26 cellular contexts compared by ENCODE assay signal in genomic region chr19:47270408-47270807, GRCh38. TPM values are rescaled to one million over a fixed set of nuclear protein-coding genes. Genes with fewer than 3 reads are reported as not detected.
DNase-seq lines count a peak whose midpoint lies in the region; ATAC-seq and TF ChIP-seq lines count a peak whose summit lies in the region.
"Had no signal": no experiment of that assay in that cellular context is flagged by ENCODE, and none has a peak within 500 bp of the region (broad histone marks: within the 10 kb centered on the region; RNA-seq: fewer than 3 reads in every experiment).

No MANE protein-coding gene starts in this region.

- H3K27me3 Mint-ChIP-seq in activated T-cell treated with anti-CD3 and anti-CD28 coated beads, Interleukin-2, amount 50 U/mL, for 24 hours = no peaks in the 10 kb centered on the region
- H3K27me3 Mint-ChIP-seq in activated T-cell treated with anti-CD3 and anti-CD28 coated beads, Interleukin-2, amount 50 U/mL, for 72 hours (ENCODE audit: low read depth) = no peaks in the 10 kb centered on the region
- H3K27me3 Mint-ChIP-seq in IgD-negative memory B cell (no peaks in the 10 kb centered on the region), endothelial cell (ENCODE audit: unreplicated experiment) (peaks cover 15% of the 10 kb centered on the region)

- peak overlapping the region; percentile 51 for H3K27ac Mint-ChIP-seq in activated T-cell treated with anti-CD3 and anti-CD28 coated beads, Interleukin-2, amount 50 U/mL, for 24 hours
- H3K27ac Mint-ChIP-seq in activated T-cell treated with anti-CD3 and anti-CD28 coated beads, Interleukin-2, amount 50 U/mL, for 72 hours = no peak overlapping the region
- peak overlapping the region in 2 of 3 donors; percentile 63 to 73 for H3K27ac Mint-ChIP-seq in IgD-negative memory B cell
- H3K27ac Mint-ChIP-seq in endothelial cell (ENCODE audit: unreplicated experiment) = peak overlapping the region; percentile 5
- peak overlapping the region; percentile 30 for H3K27ac Mint-ChIP-seq in stimulated activated effector memory CD8-positive, alpha-beta T cell treated with anti-CD3 and anti-CD28 coated beads, Interleukin-12 subunit alpha, Interleukin-12 subunit beta, amount 100 ng/mL, for 72 hours
- H3K27ac Mint-ChIP-seq: CD8-positive, alpha-beta T cell had no signal

- no peak for DNase-seq in activated T-cell treated with anti-CD3 and anti-CD28 coated beads, Interleukin-2, amount 50 U/mL, for 24 hours
- DNase-seq in activated T-cell treated with anti-CD3 and anti-CD28 coated beads, Interleukin-2, amount 50 U/mL, for 72 hours = no peak
- DNase-seq in endothelial cell (ENCODE audit: low spot score) = no peak
- no peak for DNase-seq in stimulated activated effector memory CD8-positive, alpha-beta T cell treated with anti-CD3 and anti-CD28 coated beads, Interleukin-12 subunit alpha, Interleukin-12 subunit beta, amount 100 ng/mL, for 72 hours (ENCODE audit: low spot score in 2 of 2)
- no peak for DNase-seq in Right ventricle myocardium superior
- no peak for DNase-seq in SIG-M5 treated with dmso at 0.1 percent for 504 hours (lab: John Stamatoyannopoulos, UW; ENCODE audit: unreplicated experiment)
- no peak for DNase-seq in AG20443 (ENCODE audit: low spot score)
- DNase-seq: AML-193; Caco-2; CD8-positive, alpha-beta T cell; DMS 273 treated with DMSO at 0.1 percent for 48 hours; DMS79; EL; GDM1; KG1; MG63; NCI-H1105 treated with DMSO at 0.1 percent for 48 hours; NCI-H2029; NCI-H446; NCI-H526; NCI-H82; NK-92 treated with Interleukin-12 subunit alpha and Interleukin-12 subunit beta, amount 100 ng/mL, for 24 hours; PC-3 had no signal

- ATAC-seq in activated T-cell treated with anti-CD3 and anti-CD28 coated beads, Interleukin-2, amount 50 U/mL, for 72 hours (replicated peaks in 1 of 2) = no peak
- ATAC-seq in stimulated activated effector memory CD8-positive, alpha-beta T cell treated with anti-CD3 and anti-CD28 coated beads, Interleukin-12 subunit alpha, Interleukin-12 subunit beta, amount 100 ng/mL, for 72 hours = no peak
- ATAC-seq in Right ventricle myocardium superior (ENCODE audit: poor library complexity) = no peak
- ATAC-seq: CD8-positive, alpha-beta T cell; PC-3; Right ventricle myocardium inferior had no signal

- no peak for TF ChIP-seq CTCF in endothelial cell (IDR thresholded peaks at IDR 0.05; ENCODE audit: unreplicated experiment)

- peaks cover 63% of the 10 kb centered on the region for H3K36me3 Mint-ChIP-seq in activated T-cell treated with anti-CD3 and anti-CD28 coated beads, Interleukin-2, amount 50 U/mL, for 24 hours (ENCODE audit: low read depth)
- peaks cover 2 to 13% of the 10 kb centered on the region in 2 donors for H3K36me3 Mint-ChIP-seq in activated T-cell treated with anti-CD3 and anti-CD28 coated beads, Interleukin-2, amount 50 U/mL, for 72 hours (ENCODE audit: insufficient read depth in 2 of 2)
- peaks cover 3% of the 10 kb centered on the region for H3K36me3 Mint-ChIP-seq in IgD-negative memory B cell
- peaks cover 33% of the 10 kb centered on the region for H3K36me3 Mint-ChIP-seq in endothelial cell (ENCODE audit: low read depth, unreplicated experiment)
- H3K36me3 Mint-ChIP-seq in stimulated activated effector memory CD8-positive, alpha-beta T cell treated with anti-CD3 and anti-CD28 coated beads, Interleukin-12 subunit alpha, Interleukin-12 subunit beta, amount 100 ng/mL, for 72 hours = peaks cover 88% of the 10 kb centered on the region

- H3K4me1 Mint-ChIP-seq in activated T-cell treated with anti-CD3 and anti-CD28 coated beads, Interleukin-2, amount 50 U/mL, for 24 hours (ENCODE audit: low read depth) = peaks cover 13% of the 10 kb centered on the region
- peaks cover 18% of the 10 kb centered on the region for H3K4me1 Mint-ChIP-seq in activated T-cell treated with anti-CD3 and anti-CD28 coated beads, Interleukin-2, amount 50 U/mL, for 72 hours (ENCODE audit: low read depth)
- peaks cover 6 to 7% (median 6%) of the 10 kb centered on the region in 3 donors for H3K4me1 Mint-ChIP-seq in IgD-negative memory B cell
- H3K4me1 Mint-ChIP-seq in endothelial cell (ENCODE audit: unreplicated experiment) = peaks cover 11% of the 10 kb centered on the region
- peaks cover 18% of the 10 kb centered on the region for H3K4me1 Mint-ChIP-seq in stimulated activated effector memory CD8-positive, alpha-beta T cell treated with anti-CD3 and anti-CD28 coated beads, Interleukin-12 subunit alpha, Interleukin-12 subunit beta, amount 100 ng/mL, for 72 hours

- no peaks in the 10 kb centered on the region for H3K9me3 Mint-ChIP-seq in activated T-cell treated with anti-CD3 and anti-CD28 coated beads, Interleukin-2, amount 50 U/mL, for 24 hours
- no peaks in the 10 kb centered on the region for H3K9me3 Mint-ChIP-seq in activated T-cell treated with anti-CD3 and anti-CD28 coated beads, Interleukin-2, amount 50 U/mL, for 72 hours
- H3K9me3 Mint-ChIP-seq in IgD-negative memory B cell (no peaks in the 10 kb centered on the region), endothelial cell (ENCODE audit: unreplicated experiment) (no peaks in the 10 kb centered on the region)
- H3K9me3 Mint-ChIP-seq in stimulated activated effector memory CD8-positive, alpha-beta T cell treated with anti-CD3 and anti-CD28 coated beads, Interleukin-12 subunit alpha, Interleukin-12 subunit beta, amount 100 ng/mL, for 72 hours = no peaks in the 10 kb centered on the region
- H3K9me3 Mint-ChIP-seq: CD8-positive, alpha-beta T cell had no signal

- intact Hi-C loops in Right ventricle myocardium superior (cut with DNase I) = no loop called here

- no peak overlapping the region for H3K4me3 Mint-ChIP-seq in activated T-cell treated with anti-CD3 and anti-CD28 coated beads, Interleukin-2, amount 50 U/mL, for 24 hours
- no peak overlapping the region for H3K4me3 Mint-ChIP-seq in activated T-cell treated with anti-CD3 and anti-CD28 coated beads, Interleukin-2, amount 50 U/mL, for 72 hours
- H3K4me3 Mint-ChIP-seq in IgD-negative memory B cell = peak overlapping the region in 1 of 4 donors; percentile 35
- H3K4me3 Mint-ChIP-seq in endothelial cell (ENCODE audit: unreplicated experiment) = peak overlapping the region; percentile 80
- no peak overlapping the region for H3K4me3 Mint-ChIP-seq in stimulated activated effector memory CD8-positive, alpha-beta T cell treated with anti-CD3 and anti-CD28 coated beads, Interleukin-12 subunit alpha, Interleukin-12 subunit beta, amount 100 ng/mL, for 72 hours
- H3K4me3 Mint-ChIP-seq: CD8-positive, alpha-beta T cell had no signal

RNA-seq across cellular contexts. Expression of gene INAFM1, which starts 4.3 kb away (rescaled TPM):
- 10 to 100 TPM; 19.7 to 21.4 TPM for total RNA-seq in activated T-cell treated with anti-CD3 and anti-CD28 coated beads, Interleukin-2, amount 50 U/mL, for 72 hours
- 2.3 TPM for polyA plus RNA-seq in IgD-negative memory B cell
- total RNA-seq in endothelial cell (ENCODE audit: unreplicated experiment) (4.8 TPM), Right ventricle myocardium superior (10.4 TPM)

RNA-seq across cellular contexts. Expression of gene CCDC9, which starts 14.1 kb away (rescaled TPM):
- 10 to 100 TPM; 51.6 to 51.7 TPM for total RNA-seq in activated T-cell treated with anti-CD3 and anti-CD28 coated beads, Interleukin-2, amount 50 U/mL, for 72 hours
- polyA plus RNA-seq in IgD-negative memory B cell = 16.0 TPM
- 28.0 TPM for total RNA-seq in endothelial cell (ENCODE audit: unreplicated experiment)
- 16.3 TPM for total RNA-seq in Right ventricle myocardium superior

RNA-seq across cellular contexts. Expression of gene C5AR1, which starts 39.3 kb away (rescaled TPM):
- 1 to 10 TPM; 1.8 to 3.0 TPM for total RNA-seq in activated T-cell treated with anti-CD3 and anti-CD28 coated beads, Interleukin-2, amount 50 U/mL, for 72 hours
- 0.30 TPM for polyA plus RNA-seq in IgD-negative memory B cell
- total RNA-seq in endothelial cell (ENCODE audit: unreplicated experiment) (0.56 TPM), Right ventricle myocardium superior (3.4 TPM)
- total RNA-seq: H1, PC-3 had no signal

RNA-seq across cellular contexts. Expression of gene BBC3, which starts 39.4 kb away (rescaled TPM):
- 10 to 100 TPM; 41.4 to 59.2 TPM for total RNA-seq in activated T-cell treated with anti-CD3 and anti-CD28 coated beads, Interleukin-2, amount 50 U/mL, for 72 hours
- 5.1 TPM for polyA plus RNA-seq in IgD-negative memory B cell
- total RNA-seq in endothelial cell (ENCODE audit: unreplicated experiment) (18.6 TPM), Right ventricle myocardium superior (3.8 TPM)
